Comparison of ENCODE assay signal across 34 cellular contexts in genomic region chr12:100238801-100239200, GRCh38. TPM values are rescaled to one million over a fixed set of nuclear protein-coding genes. Genes with fewer than 3 reads are reported as not detected.
"Had no signal": no experiment of that assay in that cellular context is flagged by ENCODE, and none has a peak within 500 bp of the region (broad histone marks: within the 10 kb centered on the region; RNA-seq: fewer than 3 reads in every experiment).

No MANE protein-coding gene starts in this region.

- H3K9me3 ChIP-seq: adrenal gland, ascending aorta, body of pancreas, breast epithelium had no signal

- H3K36me3 ChIP-seq: adrenal gland, ascending aorta, brain microvascular endothelial cell, breast epithelium, cardiac muscle cell had no signal

- H3K27ac ChIP-seq: adrenal gland, ascending aorta, body of pancreas, brain microvascular endothelial cell, breast epithelium, cardiac muscle cell had no signal

- FAIRE-seq: astrocyte, bronchial epithelial cell had no signal

- H3K4me3 ChIP-seq: adrenal gland, ascending aorta, body of pancreas, breast epithelium, cardiac muscle cell had no signal

- H3K27me3 ChIP-seq: adrenal gland, ascending aorta, body of pancreas, brain microvascular endothelial cell, breast epithelium, cardiac muscle cell had no signal

- DNase-seq: activated effector memory CD4-positive, alpha-beta T cell treated with anti-CD3 and anti-CD28 coated beads, Interleukin-2, amount 50 U/mL, for 16 hours; activated effector memory CD4-positive, alpha-beta T cell treated with Interleukin-2 at 50 U/mL for 16 hours; activated gamma-delta T cell; activated gamma-delta T cell treated with Interleukin-2 at 50 U/mL for 16 hours; activated naive CD4-positive, alpha-beta T cell; activated naive CD4-positive, alpha-beta T cell treated with anti-CD3 and anti-CD28 coated beads for 36 hours; activated naive CD4-positive, alpha-beta T cell treated with anti-CD3 and anti-CD28 coated beads, Interleukin-2, amount 10 ng/mL, durations not matched to agents 7 days and 5 days; activated naive CD4-positive, alpha-beta T cell treated with anti-CD3 and anti-CD28 coated beads, Interleukin-2, amount 50 U/mL, for 16 hours; activated naive CD4-positive, alpha-beta T cell treated with Interleukin-2 at 50 U/mL for 16 hours; activated naive CD8-positive, alpha-beta T cell treated with anti-CD3 and anti-CD28 coated beads for 36 hours; activated naive CD8-positive, alpha-beta T cell treated with anti-CD3 and anti-CD28 coated beads, Interleukin-2, amount 10 ng/mL, durations not matched to agents 7 days and 5 days; activated naive CD8-positive, alpha-beta T cell treated with anti-CD3 and anti-CD28 coated beads, Interleukin-2, amount 50 U/mL, for 24 hours; activated T-cell treated with anti-CD3 and anti-CD28 coated beads, Interleukin-2, amount 50 U/mL, for 1 hour; activated T-cell treated with anti-CD3 and anti-CD28 coated beads, Interleukin-2, amount 50 U/mL, for 24 hours; activated T-cell treated with anti-CD3 and anti-CD28 coated beads, Interleukin-2, amount 50 U/mL, for 4 hours; activated T-cell treated with anti-CD3 and anti-CD28 coated beads, Interleukin-2, amount 50 U/mL, for 48 hours; activated T-cell treated with anti-CD3 and anti-CD28 coated beads, Interleukin-2, amount 50 U/mL, for 72 hours; adrenal gland; amniotic stem cell; amygdala; anterior cingulate cortex; aorta; body of pancreas; brain microvascular endothelial cell; caudate nucleus; central memory CD4-positive, alpha-beta T cell; cerebellar nuclear complex had no signal

- H3K4me1 ChIP-seq: ascending aorta, body of pancreas, breast epithelium had no signal

- ATAC-seq: activated naive CD4-positive, alpha-beta T cell treated with anti-CD3 and anti-CD28 coated beads, Interleukin-2, amount 50 U/mL, for 72 hours; activated naive CD8-positive, alpha-beta T cell treated with anti-CD3 and anti-CD28 coated beads, Interleukin-2, amount 50 U/mL, for 24 hours; activated T-cell treated with anti-CD3 and anti-CD28 coated beads, Interleukin-2, amount 50 U/mL, for 4 hours; activated T-cell treated with anti-CD3 and anti-CD28 coated beads, Interleukin-2, amount 50 U/mL, for 72 hours; activated T-helper 17 cell treated with anti-CD3 and anti-CD28 coated beads, Interleukin-2, amount 50 U/mL, for 72 hours; body of pancreas had no signal

RNA-seq across cellular contexts. Expression of gene DEPDC4, which starts 28.1 kb away (rescaled TPM):
- total RNA-seq: ascending aorta had no signal
